ENCODE assay signal across 11 cellular contexts in genomic region chr1:204524986-204525385, GRCh38. TPM values are rescaled to one million over a fixed set of nuclear protein-coding genes. Genes with fewer than 3 reads are reported as not detected.
A peak's percentile ranks its signal among the peaks of the same experiment; 100 is the strongest.
DNase-seq lines count a peak whose midpoint lies in the region; ATAC-seq lines count a peak whose summit lies in the region.
"Had no signal": no experiment of that assay in that cellular context is flagged by ENCODE, and none has a peak within 500 bp of the region (broad histone marks: within the 10 kb centered on the region; RNA-seq: fewer than 3 reads in every experiment).

No MANE protein-coding gene starts in this region.

- H3K27me3 Mint-ChIP-seq in activated naive CD4-positive, alpha-beta T cell treated with anti-CD3 and anti-CD28 coated beads, Interleukin-2, amount 50 U/mL, for 24 hours = no peaks in the 10 kb centered on the region
- H3K27me3 Mint-ChIP-seq in activated naive CD8-positive, alpha-beta T cell treated with anti-CD3 and anti-CD28 coated beads, Interleukin-2, amount 10 ng/mL, durations not matched to agents 7 days and 5 days = no peaks in the 10 kb centered on the region
- H3K27me3 Mint-ChIP-seq: effector memory CD8-positive, alpha-beta T cell had no signal

- in situ Hi-C loops in KBM-7 (cut with MboI; ENCODE audit: low pct_unique_long_range_greater_than_20kb, low sequenced_read_pairs) = no loop called here

- H3K36me3 ChIP-seq in thymus (ENCODE audit: control insufficient read depth, insufficient read depth) = peaks cover 50% of the 10 kb centered on the region

- H3K4me3 ChIP-seq in thymus (ENCODE audit: low read length) = peak overlapping the region; percentile 44

- H3K27me3 ChIP-seq in thymus (ENCODE audit: control insufficient read depth, insufficient read depth) = no peaks in the 10 kb centered on the region

- peak overlapping the region; percentile 93 for H3K27ac Mint-ChIP-seq in activated naive CD4-positive, alpha-beta T cell treated with anti-CD3 and anti-CD28 coated beads, Interleukin-2, amount 50 U/mL, for 24 hours
- H3K27ac Mint-ChIP-seq in activated naive CD8-positive, alpha-beta T cell treated with anti-CD3 and anti-CD28 coated beads, Interleukin-2, amount 10 ng/mL, durations not matched to agents 7 days and 5 days = peak overlapping the region; percentile 41

- H3K4me3 Mint-ChIP-seq in activated naive CD4-positive, alpha-beta T cell treated with anti-CD3 and anti-CD28 coated beads, Interleukin-2, amount 50 U/mL, for 24 hours = peak overlapping the region; percentile 36
- H3K4me3 Mint-ChIP-seq in activated naive CD8-positive, alpha-beta T cell treated with anti-CD3 and anti-CD28 coated beads, Interleukin-2, amount 10 ng/mL, durations not matched to agents 7 days and 5 days = peak overlapping the region; percentile 39

- H3K4me1 Mint-ChIP-seq in activated naive CD4-positive, alpha-beta T cell treated with anti-CD3 and anti-CD28 coated beads, Interleukin-2, amount 50 U/mL, for 24 hours = peaks cover 54% of the 10 kb centered on the region
- peaks cover 25% of the 10 kb centered on the region for H3K4me1 Mint-ChIP-seq in activated naive CD8-positive, alpha-beta T cell treated with anti-CD3 and anti-CD28 coated beads, Interleukin-2, amount 10 ng/mL, durations not matched to agents 7 days and 5 days

- H3K36me3 Mint-ChIP-seq in activated naive CD4-positive, alpha-beta T cell treated with anti-CD3 and anti-CD28 coated beads, Interleukin-2, amount 50 U/mL, for 24 hours = peaks cover 21% of the 10 kb centered on the region
- peaks cover 43% of the 10 kb centered on the region for H3K36me3 Mint-ChIP-seq in activated naive CD8-positive, alpha-beta T cell treated with anti-CD3 and anti-CD28 coated beads, Interleukin-2, amount 10 ng/mL, durations not matched to agents 7 days and 5 days

- 67% methylated on average over 3 of the region's 3 CpGs for WGBS in thymus

- peak; percentile 56 for ATAC-seq in HG03095 (IDR thresholded peaks at IDR 0.05; ENCODE audit: unreplicated experiment)
- ATAC-seq in activated naive CD8-positive, alpha-beta T cell treated with anti-CD3 and anti-CD28 coated beads, Interleukin-2, amount 10 ng/mL, durations not matched to agents 7 days and 5 days (ENCODE audit: low read depth) = no peak
- ATAC-seq: effector memory CD8-positive, alpha-beta T cell had no signal

- DNase-seq in activated naive CD4-positive, alpha-beta T cell treated with anti-CD3 and anti-CD28 coated beads, Interleukin-2, amount 50 U/mL, for 16 hours = no peak
- no peak for DNase-seq in activated naive CD8-positive, alpha-beta T cell treated with anti-CD3 and anti-CD28 coated beads, Interleukin-2, amount 10 ng/mL, durations not matched to agents 7 days and 5 days
- no peak for DNase-seq in NOMO-1 treated with dmso at 0.1 percent for 144 hours (lab: John Stamatoyannopoulos, UW; ENCODE audit: unreplicated experiment)
- DNase-seq in KBM-7 = no peak
- DNase-seq in cerebellar cortex (ENCODE audit: low spot score) = no peak
- DNase-seq: activated gamma-delta T cell treated with Interleukin-2 at 50 U/mL for 16 hours; AML-193; effector memory CD8-positive, alpha-beta T cell had no signal

- POLR2A ChIA-PET in activated naive CD8-positive, alpha-beta T cell treated with anti-CD3 and anti-CD28 coated beads, Interleukin-2, amount 10 ng/mL, durations not matched to agents 7 days and 5 days (lab: Charles Lee) = interaction anchor here (2.1 to 2.7 kb wide), 2 partner anchors 9 to 18 kb away, joined by 6 to 14 read pairs; partner anchors contain the start of gene MDM4

- H3K9me3 ChIP-seq in thymus (ENCODE audit: control insufficient read depth) = peaks cover 7% of the 10 kb centered on the region

- H3K27ac ChIP-seq in thymus (ENCODE audit: low read depth) = peak overlapping the region; percentile 82

- peaks cover 4% of the 10 kb centered on the region for H3K9me3 Mint-ChIP-seq in activated naive CD4-positive, alpha-beta T cell treated with anti-CD3 and anti-CD28 coated beads, Interleukin-2, amount 50 U/mL, for 24 hours
- peaks cover 8% of the 10 kb centered on the region for H3K9me3 Mint-ChIP-seq in activated naive CD8-positive, alpha-beta T cell treated with anti-CD3 and anti-CD28 coated beads, Interleukin-2, amount 10 ng/mL, durations not matched to agents 7 days and 5 days
- H3K9me3 Mint-ChIP-seq: effector memory CD8-positive, alpha-beta T cell had no signal

- H3K4me1 ChIP-seq in thymus (ENCODE audit: control insufficient read depth, insufficient read depth, low read length) = peaks cover 26% of the 10 kb centered on the region

RNA-seq across cellular contexts. Expression of gene MDM4, which starts 8.8 kb away (rescaled TPM):
- total RNA-seq in activated naive CD8-positive, alpha-beta T cell treated with anti-CD3 and anti-CD28 coated beads, Interleukin-2, amount 10 ng/mL, durations not matched to agents 7 days and 5 days = 100 to 1,000 TPM; 118 to 143 TPM
- polyA plus RNA-seq in thymus = 41.0 TPM

RNA-seq across cellular contexts. Expression of gene PIK3C2B, which starts 30.4 kb away (rescaled TPM):
- total RNA-seq in activated naive CD8-positive, alpha-beta T cell treated with anti-CD3 and anti-CD28 coated beads, Interleukin-2, amount 10 ng/mL, durations not matched to agents 7 days and 5 days = 10 to 100 TPM; 37.1 to 41.8 TPM
- 12.6 TPM for polyA plus RNA-seq in thymus
